23 cellular contexts compared by ENCODE assay signal in the genomic region with DNA sequence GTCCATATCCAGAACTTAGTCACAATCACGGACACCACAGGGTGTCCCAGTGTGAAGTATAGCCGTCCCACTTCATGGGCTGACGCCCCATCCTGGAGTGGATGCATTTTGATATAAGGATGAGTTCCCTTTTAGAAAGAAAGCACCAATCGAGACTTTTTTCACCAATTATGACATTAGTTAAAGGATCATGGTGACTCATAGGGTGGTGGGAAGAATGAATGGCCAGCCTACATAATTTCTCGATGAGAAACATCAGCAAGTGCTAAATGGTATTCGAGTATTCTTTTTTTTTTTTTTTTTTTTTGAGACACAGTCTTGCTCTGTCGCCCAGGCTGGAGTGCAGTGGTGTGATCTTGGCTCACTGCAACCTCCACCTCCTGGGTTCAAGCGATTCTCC. TPM values are rescaled to one million over a fixed set of nuclear protein-coding genes. Genes with fewer than 3 reads are reported as not detected.
DNase-seq lines count a peak whose midpoint lies in the region; ATAC-seq and TF ChIP-seq lines count a peak whose summit lies in the region.
"Had no signal": no experiment of that assay in that cellular context is flagged by ENCODE, and none has a peak within 500 bp of the region (broad histone marks: within the 10 kb centered on the region; RNA-seq: fewer than 3 reads in every experiment).

No MANE protein-coding gene starts in this region.

- H4K20me1 ChIP-seq in osteoblast (ENCODE audit: insufficient read depth, low read length), result no peaks in the 10 kb centered on the region

- TF ChIP-seq CTCF in choroid plexus epithelial cell (conservative IDR thresholded peaks at IDR 0.05; ENCODE audit: low read depth, low read length) (no peak), osteoblast (IDR thresholded peaks at IDR 0.05; ENCODE audit: extremely low read depth, low read depth, low read length) (no peak)

- no peak overlapping the region for H2AFZ ChIP-seq in osteoblast (ENCODE audit: low read length)

- no peaks in the 10 kb centered on the region for H3K79me2 ChIP-seq in osteoblast (ENCODE audit: insufficient read depth, low read length)

- H3K27ac ChIP-seq in osteoblast (ENCODE audit: low read depth, low read length), result no peak overlapping the region
- H3K27ac ChIP-seq: ovary, skin epidermis had no signal

- H3K4me3 ChIP-seq in choroid plexus epithelial cell (ENCODE audit: low read depth, low read length), result no peak overlapping the region
- no peak overlapping the region for H3K4me3 ChIP-seq in osteoblast (ENCODE audit: insufficient read depth, low read length)
- H3K4me3 ChIP-seq: GM12878, mucosa of descending colon, ovary, skin epidermis had no signal

- H3K27me3 ChIP-seq in osteoblast (ENCODE audit: insufficient read depth, low read length), result peaks cover 2% of the 10 kb centered on the region
- H3K27me3 ChIP-seq: ovary had no signal

- no peaks in the 10 kb centered on the region for H3K9me3 ChIP-seq in osteoblast (ENCODE audit: low read depth, low read length)
- H3K9me3 ChIP-seq: mucosa of descending colon, ovary had no signal

- no peaks in the 10 kb centered on the region for H3K4me1 ChIP-seq in osteoblast (ENCODE audit: insufficient read depth, low read length)

- ATAC-seq in GM18511 (IDR thresholded peaks at IDR 0.05; ENCODE audit: unreplicated experiment), result no peak
- no peak for ATAC-seq in GM19452 (IDR thresholded peaks at IDR 0.05; ENCODE audit: unreplicated experiment)
- ATAC-seq: GM12878; left colon; mucosa of descending colon; Panc1; stimulated activated memory B cell treated with anti-CD40 and anti-IgM and Interleukin-4, amounts not matched to agents 10 μg/mL and 1 μg/mL and 100 μg/mL, for 72 hours had no signal

- peak; percentile 59 for DNase-seq in Daoy (ENCODE audit: low read depth)
- DNase-seq in M059J (ENCODE audit: low read depth), result peak; percentile 87
- peak; percentile 50 for DNase-seq in choroid plexus epithelial cell (ENCODE audit: low read depth)
- DNase-seq in osteoblast (ENCODE audit: insufficient read length, low spot score, missing footprints), result peak; percentile 91
- DNase-seq in inferior parietal cortex (ENCODE audit: extremely low spot score), result no peak
- DNase-seq in NCI-H1694 treated with DMSO at 0.1 percent for 48 hours (lab: John Stamatoyannopoulos, UW), result no peak
- DNase-seq: activated CD4-positive, CD25-positive, alpha-beta regulatory T cell treated with anti-CD3 and anti-CD28 coated beads, Interleukin-2, amount 50 U/mL, for 72 hours; activated CD8-positive, alpha-beta memory T cell treated with anti-CD3 and anti-CD28 coated beads, Interleukin-2, amount 50 U/mL, for 48 hours; activated naive CD4-positive, alpha-beta T cell treated with anti-CD3 and anti-CD28 coated beads, Interleukin-2, amount 10 ng/mL, durations not matched to agents 7 days and 5 days; DMS79; Kasumi-1; left colon; mucosa of descending colon; NCI-H2029; NCI-H526 treated with DMSO at 0.1 percent for 48 hours; ovary; T-helper 1 cell had no signal

- H3K36me3 ChIP-seq in osteoblast (ENCODE audit: insufficient read depth, low read length), result no peaks in the 10 kb centered on the region
- H3K36me3 ChIP-seq: ovary had no signal

- no peak overlapping the region for H3K4me2 ChIP-seq in osteoblast (ENCODE audit: insufficient read depth, low read length)

RNA-seq across cellular contexts. Expression of a gene that starts 38.5 kb away (rescaled TPM):
- total RNA-seq in Daoy (2014; rRNA removed; shearing (Covaris generic)), result 75.0 and 79.4 TPM in 2 replicates
- total RNA-seq in M059J (2014; rRNA removed; shearing (Covaris generic)), result 59.5 and 68.6 TPM in 2 replicates
- 20.9 and 23.5 TPM in 2 replicates for total RNA-seq in osteoblast

Comparison
In these comparisons a context has a peak if more than half of its experiments do, and no peak if none do; other contexts are left out.
1. DNase-seq: peak in Daoy (single experiment), M059J (single experiment), choroid plexus epithelial cell (single experiment) and osteoblast (single experiment); none in inferior parietal cortex (single experiment) and NCI-H1694 treated with DMSO at 0.1 percent for 48 hours (single experiment).